Comparison of ENCODE assay signal across 14 cellular contexts in the genomic region with DNA sequence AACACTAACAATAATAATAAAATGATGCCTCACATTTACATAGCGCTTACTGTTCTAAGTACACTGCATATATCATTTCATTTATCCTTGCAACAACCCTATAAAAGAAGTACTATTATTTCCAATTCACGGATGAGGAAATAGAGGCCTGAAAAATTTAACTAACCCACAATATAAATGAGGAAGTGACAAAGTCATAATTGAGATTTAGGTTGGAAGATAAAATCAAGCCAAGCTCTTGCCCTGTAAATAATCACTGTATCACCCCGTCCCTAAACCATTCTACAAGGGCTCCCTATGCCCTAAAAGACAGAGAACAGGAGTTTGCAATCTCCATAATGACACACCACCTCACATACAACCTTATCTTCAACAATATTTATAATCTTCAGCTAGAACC.
"Had no signal": no experiment of that assay in that cellular context is flagged by ENCODE, and none has a peak within 500 bp of the region (broad histone marks: within the 10 kb centered on the region; RNA-seq: fewer than 3 reads in every experiment).

No MANE protein-coding gene starts in this region.

- H3K9me3 ChIP-seq: body of pancreas, gastrocnemius medialis, transverse colon, uterus had no signal

- H3K36me3 ChIP-seq: gastrocnemius medialis, transverse colon, uterus had no signal

- ATAC-seq: activated CD8-positive, alpha-beta T cell treated with anti-CD3 and anti-CD28 coated beads, Interleukin-2, amount 10 ng/mL, durations not matched to agents 7 days and 5 days; activated T-cell treated with anti-CD3 and anti-CD28 coated beads, Interleukin-2, amount 50 U/mL, for 4 hours; body of pancreas; gastrocnemius medialis had no signal

- H3K4me1 ChIP-seq: transverse colon, uterus had no signal

- H3K9me3 Mint-ChIP-seq: activated CD4-positive, alpha-beta T cell treated with anti-CD3 and anti-CD28 coated beads, Interleukin-2, amount 10 ng/mL, durations not matched to agents 7 days and 5 days; activated naive CD4-positive, alpha-beta T cell treated with anti-CD3 and anti-CD28 coated beads for 36 hours; activated T-cell treated with anti-CD3 and anti-CD28 coated beads, Interleukin-2, amount 50 U/mL, for 4 hours; stimulated activated naive CD8-positive, alpha-beta T cell treated with anti-CD3 and anti-CD28 coated beads, Interleukin-15, Interleukin-2, amounts not matched to agents 100 ng/mL and 50 ng/mL, for 24 hours; T-helper 2 cell treated with Interferon-gamma antibody and Interleukin-4, amounts not matched to agents 5 μg/mL and 100 μg/mL, for 36 hours had no signal

- H3K27me3 ChIP-seq: body of pancreas, gastrocnemius medialis, transverse colon, uterus had no signal

- H3K4me3 Mint-ChIP-seq: activated CD4-positive, alpha-beta T cell treated with anti-CD3 and anti-CD28 coated beads, Interleukin-2, amount 10 ng/mL, durations not matched to agents 7 days and 5 days; activated CD8-positive, alpha-beta T cell treated with anti-CD3 and anti-CD28 coated beads, Interleukin-2, amount 10 ng/mL, durations not matched to agents 7 days and 5 days; activated naive CD4-positive, alpha-beta T cell treated with anti-CD3 and anti-CD28 coated beads for 36 hours; activated T-cell treated with anti-CD3 and anti-CD28 coated beads, Interleukin-2, amount 50 U/mL, for 4 hours; stimulated activated naive CD8-positive, alpha-beta T cell treated with anti-CD3 and anti-CD28 coated beads, Interleukin-15, Interleukin-2, amounts not matched to agents 100 ng/mL and 50 ng/mL, for 24 hours; T-helper 2 cell treated with Interferon-gamma antibody and Interleukin-4, amounts not matched to agents 5 μg/mL and 100 μg/mL, for 36 hours had no signal

- H3K27ac ChIP-seq: body of pancreas, gastrocnemius medialis, transverse colon, uterus had no signal

- H3K27ac Mint-ChIP-seq: activated CD4-positive, alpha-beta T cell treated with anti-CD3 and anti-CD28 coated beads, Interleukin-2, amount 10 ng/mL, durations not matched to agents 7 days and 5 days; activated CD8-positive, alpha-beta T cell treated with anti-CD3 and anti-CD28 coated beads, Interleukin-2, amount 10 ng/mL, durations not matched to agents 7 days and 5 days; activated naive CD4-positive, alpha-beta T cell treated with anti-CD3 and anti-CD28 coated beads for 36 hours; stimulated activated naive CD8-positive, alpha-beta T cell treated with anti-CD3 and anti-CD28 coated beads, Interleukin-15, Interleukin-2, amounts not matched to agents 100 ng/mL and 50 ng/mL, for 24 hours; T-helper 2 cell treated with Interferon-gamma antibody and Interleukin-4, amounts not matched to agents 5 μg/mL and 100 μg/mL, for 36 hours had no signal

- H3K4me3 ChIP-seq: body of pancreas, gastrocnemius medialis, lung, transverse colon, uterus had no signal

- DNase-seq: activated CD4-positive, alpha-beta T cell treated with anti-CD3 and anti-CD28 coated beads, Interleukin-2, amount 10 ng/mL, durations not matched to agents 7 days and 5 days; activated CD8-positive, alpha-beta T cell treated with anti-CD3 and anti-CD28 coated beads, Interleukin-2, amount 10 ng/mL, durations not matched to agents 7 days and 5 days; activated naive CD4-positive, alpha-beta T cell treated with anti-CD3 and anti-CD28 coated beads for 36 hours; activated T-cell treated with anti-CD3 and anti-CD28 coated beads, Interleukin-2, amount 50 U/mL, for 4 hours; body of pancreas; gastrocnemius medialis; head of caudate nucleus; retina; stimulated activated CD4-positive, alpha-beta T cell treated with anti-CD3 and anti-CD28 coated beads, Interleukin-2, amount 100 ng/mL, for 24 hours; transverse colon; uterus had no signal

- H3K27me3 Mint-ChIP-seq: activated CD4-positive, alpha-beta T cell treated with anti-CD3 and anti-CD28 coated beads, Interleukin-2, amount 10 ng/mL, durations not matched to agents 7 days and 5 days; stimulated activated naive CD8-positive, alpha-beta T cell treated with anti-CD3 and anti-CD28 coated beads, Interleukin-15, Interleukin-2, amounts not matched to agents 100 ng/mL and 50 ng/mL, for 24 hours had no signal
